In genomic region chr6:116362287-116362686, GRCh38 we compare ENCODE assay signal across 8 cellular contexts.
"Had no signal": no experiment of that assay in that cellular context is flagged by ENCODE, and none has a peak within 500 bp of the region (broad histone marks: within the 10 kb centered on the region; RNA-seq: fewer than 3 reads in every experiment).

No MANE protein-coding gene starts in this region.

- H3K27ac Mint-ChIP-seq: H9 had no signal

- H2AFZ ChIP-seq: GM23248 had no signal

- H3K9ac ChIP-seq: GM23248, KMS-11 had no signal

- H3K27ac ChIP-seq: GM23248, HL-60, KMS-11 had no signal

- DNase-seq: GM23248, GOT3, H9, HCEC 1CT had no signal

- H3K4me1 Mint-ChIP-seq: H9 had no signal

- H3K9me3 Mint-ChIP-seq: H9 had no signal

- H3K4me2 ChIP-seq: KMS-11 had no signal

- ATAC-seq: K562 had no signal

- H3K4me3 Mint-ChIP-seq: H9 had no signal

- FAIRE-seq: H54, K562 had no signal

- H3K4me3 ChIP-seq: GM23248, K562 had no signal
